In the genomic region with DNA sequence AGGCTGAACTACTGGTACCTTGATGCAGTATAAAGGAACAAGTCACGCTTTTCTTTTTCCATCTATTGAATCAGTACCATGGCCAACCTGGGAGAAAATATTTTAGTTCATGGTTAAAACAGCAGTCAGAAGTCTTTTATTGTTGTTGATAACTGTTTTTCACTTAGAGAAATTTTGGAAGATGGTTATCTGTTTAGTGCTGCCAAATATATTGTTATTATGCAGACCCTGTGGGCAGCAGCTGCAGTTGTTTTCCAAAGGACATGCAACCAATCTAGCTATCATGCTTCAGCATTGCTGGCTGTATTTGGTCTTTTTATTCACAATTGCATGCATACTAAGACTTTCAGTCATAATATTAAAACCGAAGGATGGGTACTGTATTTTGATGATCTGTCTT, we compare ENCODE assay signal across 1 cellular context.
TF ChIP-seq lines count a peak whose summit lies in the region.

No MANE protein-coding gene starts in this region.

TF ChIP-seq in SK-N-SH, 30 proteins besides CTCF, POLR2A, EP300 and RAD21:
- TF ChIP-seq, protein P1, sequence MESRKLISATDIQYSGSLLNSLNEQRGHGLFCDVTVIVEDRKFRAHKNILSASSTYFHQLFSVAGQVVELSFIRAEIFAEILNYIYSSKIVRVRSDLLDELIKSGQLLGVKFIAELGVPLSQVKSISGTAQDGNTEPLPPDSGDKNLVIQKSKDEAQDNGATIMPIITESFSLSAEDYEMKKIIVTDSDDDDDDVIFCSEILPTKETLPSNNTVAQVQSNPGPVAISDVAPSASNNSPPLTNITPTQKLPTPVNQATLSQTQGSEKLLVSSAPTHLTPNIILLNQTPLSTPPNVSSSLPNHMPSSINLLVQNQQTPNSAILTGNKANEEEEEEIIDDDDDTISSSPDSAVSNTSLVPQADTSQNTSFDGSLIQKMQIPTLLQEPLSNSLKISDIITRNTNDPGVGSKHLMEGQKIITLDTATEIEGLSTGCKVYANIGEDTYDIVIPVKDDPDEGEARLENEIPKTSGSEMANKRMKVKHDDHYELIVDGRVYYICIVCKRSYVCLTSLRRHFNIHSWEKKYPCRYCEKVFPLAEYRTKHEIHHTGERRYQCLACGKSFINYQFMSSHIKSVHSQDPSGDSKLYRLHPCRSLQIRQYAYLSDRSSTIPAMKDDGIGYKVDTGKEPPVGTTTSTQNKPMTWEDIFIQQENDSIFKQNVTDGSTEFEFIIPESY (IDR thresholded peaks at IDR 0.05; ENCODE audit: borderline replicate concordance, low read depth), result no peak
- TF ChIP-seq SMC3 (IDR thresholded peaks at IDR 0.05; ENCODE audit: low read depth, low read length), result no peak
- no peak for TF ChIP-seq TEAD4 (IDR thresholded peaks at IDR 0.05; ENCODE audit: borderline replicate concordance, insufficient read depth)
- TF ChIP-seq, protein P2, sequence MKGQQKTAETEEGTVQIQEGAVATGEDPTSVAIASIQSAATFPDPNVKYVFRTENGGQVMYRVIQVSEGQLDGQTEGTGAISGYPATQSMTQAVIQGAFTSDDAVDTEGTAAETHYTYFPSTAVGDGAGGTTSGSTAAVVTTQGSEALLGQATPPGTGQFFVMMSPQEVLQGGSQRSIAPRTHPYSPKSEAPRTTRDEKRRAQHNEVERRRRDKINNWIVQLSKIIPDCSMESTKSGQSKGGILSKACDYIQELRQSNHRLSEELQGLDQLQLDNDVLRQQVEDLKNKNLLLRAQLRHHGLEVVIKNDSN (IDR thresholded peaks at IDR 0.05; ENCODE audit: borderline replicate concordance, low read depth), result no peak
- TF ChIP-seq, protein P3, sequence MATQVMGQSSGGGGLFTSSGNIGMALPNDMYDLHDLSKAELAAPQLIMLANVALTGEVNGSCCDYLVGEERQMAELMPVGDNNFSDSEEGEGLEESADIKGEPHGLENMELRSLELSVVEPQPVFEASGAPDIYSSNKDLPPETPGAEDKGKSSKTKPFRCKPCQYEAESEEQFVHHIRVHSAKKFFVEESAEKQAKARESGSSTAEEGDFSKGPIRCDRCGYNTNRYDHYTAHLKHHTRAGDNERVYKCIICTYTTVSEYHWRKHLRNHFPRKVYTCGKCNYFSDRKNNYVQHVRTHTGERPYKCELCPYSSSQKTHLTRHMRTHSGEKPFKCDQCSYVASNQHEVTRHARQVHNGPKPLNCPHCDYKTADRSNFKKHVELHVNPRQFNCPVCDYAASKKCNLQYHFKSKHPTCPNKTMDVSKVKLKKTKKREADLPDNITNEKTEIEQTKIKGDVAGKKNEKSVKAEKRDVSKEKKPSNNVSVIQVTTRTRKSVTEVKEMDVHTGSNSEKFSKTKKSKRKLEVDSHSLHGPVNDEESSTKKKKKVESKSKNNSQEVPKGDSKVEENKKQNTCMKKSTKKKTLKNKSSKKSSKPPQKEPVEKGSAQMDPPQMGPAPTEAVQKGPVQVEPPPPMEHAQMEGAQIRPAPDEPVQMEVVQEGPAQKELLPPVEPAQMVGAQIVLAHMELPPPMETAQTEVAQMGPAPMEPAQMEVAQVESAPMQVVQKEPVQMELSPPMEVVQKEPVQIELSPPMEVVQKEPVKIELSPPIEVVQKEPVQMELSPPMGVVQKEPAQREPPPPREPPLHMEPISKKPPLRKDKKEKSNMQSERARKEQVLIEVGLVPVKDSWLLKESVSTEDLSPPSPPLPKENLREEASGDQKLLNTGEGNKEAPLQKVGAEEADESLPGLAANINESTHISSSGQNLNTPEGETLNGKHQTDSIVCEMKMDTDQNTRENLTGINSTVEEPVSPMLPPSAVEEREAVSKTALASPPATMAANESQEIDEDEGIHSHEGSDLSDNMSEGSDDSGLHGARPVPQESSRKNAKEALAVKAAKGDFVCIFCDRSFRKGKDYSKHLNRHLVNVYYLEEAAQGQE (IDR thresholded peaks at IDR 0.05; ENCODE audit: low read depth, low read length), result no peak
- TF ChIP-seq RFX5 (IDR thresholded peaks at IDR 0.05; ENCODE audit: low read length), result no peak
- no peak for TF ChIP-seq ELF1 (IDR thresholded peaks at IDR 0.05)
- TF ChIP-seq MXI1 (IDR thresholded peaks at IDR 0.05; ENCODE audit: low read depth, low read length), result no peak
- TF ChIP-seq RCOR1 (IDR thresholded peaks at IDR 0.05; ENCODE audit: low read length), result no peak
- no peak for TF ChIP-seq GABPA (IDR thresholded peaks at IDR 0.05; ENCODE audit: low read depth)
- TF ChIP-seq USF2 (IDR thresholded peaks at IDR 0.05; ENCODE audit: borderline replicate concordance, low read depth, low read length), result no peak
- TF ChIP-seq, protein P4, sequence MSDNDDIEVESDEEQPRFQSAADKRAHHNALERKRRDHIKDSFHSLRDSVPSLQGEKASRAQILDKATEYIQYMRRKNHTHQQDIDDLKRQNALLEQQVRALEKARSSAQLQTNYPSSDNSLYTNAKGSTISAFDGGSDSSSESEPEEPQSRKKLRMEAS (IDR thresholded peaks at IDR 0.05; ENCODE audit: low read depth), result no peak
- TF ChIP-seq, protein P5, sequence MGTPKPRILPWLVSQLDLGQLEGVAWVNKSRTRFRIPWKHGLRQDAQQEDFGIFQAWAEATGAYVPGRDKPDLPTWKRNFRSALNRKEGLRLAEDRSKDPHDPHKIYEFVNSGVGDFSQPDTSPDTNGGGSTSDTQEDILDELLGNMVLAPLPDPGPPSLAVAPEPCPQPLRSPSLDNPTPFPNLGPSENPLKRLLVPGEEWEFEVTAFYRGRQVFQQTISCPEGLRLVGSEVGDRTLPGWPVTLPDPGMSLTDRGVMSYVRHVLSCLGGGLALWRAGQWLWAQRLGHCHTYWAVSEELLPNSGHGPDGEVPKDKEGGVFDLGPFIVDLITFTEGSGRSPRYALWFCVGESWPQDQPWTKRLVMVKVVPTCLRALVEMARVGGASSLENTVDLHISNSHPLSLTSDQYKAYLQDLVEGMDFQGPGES (IDR thresholded peaks at IDR 0.05; ENCODE audit: low read depth, low read length), result no peak
